Comparison of ENCODE assay signal across 1 cellular context in genomic region chr7:75400575-75400974, GRCh38. TPM values are rescaled to one million over a fixed set of nuclear protein-coding genes. Genes with fewer than 3 reads are reported as not detected.
"Had no signal": no experiment of that assay in that cellular context is flagged by ENCODE, and none has a peak within 500 bp of the region (broad histone marks: within the 10 kb centered on the region; RNA-seq: fewer than 3 reads in every experiment).

No MANE protein-coding gene starts in this region.

RNA-seq across cellular contexts. Expression of gene TRIM73, which starts 5.1 kb away (rescaled TPM):
- total RNA-seq: kidney epithelial cell had no signal
